ENCODE assay signal across 10 cellular contexts in genomic region chr10:93498196-93498595, GRCh38. TPM values are rescaled to one million over a fixed set of nuclear protein-coding genes. Genes with fewer than 3 reads are reported as not detected.
DNase-seq lines count a peak whose midpoint lies in the region; ATAC-seq, FAIRE-seq and TF ChIP-seq lines count a peak whose summit lies in the region.
"Had no signal": no experiment of that assay in that cellular context is flagged by ENCODE, and none has a peak within 500 bp of the region (broad histone marks: within the 10 kb centered on the region; RNA-seq: fewer than 3 reads in every experiment).

No MANE protein-coding gene starts in this region.

- TF ChIP-seq CTCF in PC-9 (conservative IDR thresholded peaks at IDR 0.05) (no peak), endothelial cell of umbilical vein (IDR thresholded peaks at IDR 0.05; ENCODE audit: extremely low read depth in 1 of 2, insufficient read depth in 1 of 2, low read depth in 1 of 2, low read length in 2 of 2) (no peak), prostate gland (IDR thresholded peaks at IDR 0.05) (no peak)

- TF ChIP-seq POLR2A in endothelial cell of umbilical vein (IDR thresholded peaks at IDR 0.05; ENCODE audit: low read depth, low read length) (no peak), prostate gland (IDR thresholded peaks at IDR 0.05) (no peak)

- in situ Hi-C loops in ACHN (cut with HindIII; ENCODE audit: low pct_ligation_motif_present, low pct_unique_long_range_greater_than_20kb, low sequenced_read_pairs): no loop called here

- H3K79me2 ChIP-seq in PC-9 (ENCODE audit: low read depth) (0 out of 2 replicates have a peak, but pooled peaks cover 5% of the 10 kb centered on the region), endothelial cell of umbilical vein (ENCODE audit: control insufficient read depth, insufficient read depth, low read length) (peaks cover 57% of the 10 kb centered on the region)

- BruUV-seq in PC-9 (replicated peaks; lab: Mats Ljungman, UMichigan): no TSS peak
- no TSS peak for BruUV-seq in endothelial cell of umbilical vein (replicated peaks; lab: Mats Ljungman, UMichigan)

- no peaks in the 10 kb centered on the region for H3K9me1 ChIP-seq in endothelial cell of umbilical vein (replicated peaks; ENCODE audit: control insufficient read depth, extremely low read depth, insufficient read depth, low read length)

- intact Hi-C loops in PC-9 (cut with micrococcal nuclease; ENCODE audit: unreplicated experiment) (loop anchor here (5.0 kb wide), 1 partner anchor 121 kb away; no protein-coding TSS in a partner anchor), endothelial cell of umbilical vein (cut with micrococcal nuclease) (no loop called here), prostate gland (cut with DNase I) (no loop called here)

- 66% methylated on average over 5 of the region's 5 CpGs for WGBS in prostate gland

- CTCF ChIA-PET in PC-9 (lab: Charles Lee): no interaction called here
- CTCF ChIA-PET in endothelial cell of umbilical vein (lab: Charles Lee): no interaction called here

- H2AFZ ChIP-seq in PC-9 (no peak overlapping the region), endothelial cell of umbilical vein (ENCODE audit: low read depth, low read length) (peak overlapping the region; percentile 50)

- H3K4me1 ChIP-seq in PC-9 (replicated peaks; ENCODE audit: insufficient read depth) (no peaks in the 10 kb centered on the region), endothelial cell of umbilical vein (ENCODE audit: control insufficient read depth, extremely low read depth, insufficient read depth, low read length) (peaks cover 21% of the 10 kb centered on the region), prostate gland (replicated peaks) (peaks cover 3% of the 10 kb centered on the region)

- H3K36me3 ChIP-seq in PC-9 (ENCODE audit: low read depth) (no peaks in the 10 kb centered on the region), endothelial cell of umbilical vein (ENCODE audit: control insufficient read depth in 2 of 2, extremely low read depth in 1 of 2, insufficient read depth in 2 of 2, low read length in 2 of 2) (peaks cover 0 to 6% of the 10 kb centered on the region in 2 experiments), prostate gland (no peaks in the 10 kb centered on the region)

- H3K4me1 Mint-ChIP-seq in stimulated activated naive CD8-positive, alpha-beta T cell treated with anti-CD3 and anti-CD28 coated beads, Interleukin-15, Interleukin-2, amounts not matched to agents 100 ng/mL and 50 ng/mL, for 24 hours (ENCODE audit: low read depth): peaks cover 33% of the 10 kb centered on the region

- H3K4me3 ChIP-seq in PC-9 (no peak overlapping the region), endothelial cell of umbilical vein (replicated peaks in 1 of 3; ENCODE audit: insufficient read depth in 1 of 3, low read depth in 1 of 3, low read length in 3 of 3) (peak overlapping the region in 1 of 3 experiments; percentile 44), prostate gland (no peak overlapping the region)

- H3K9ac ChIP-seq in endothelial cell of umbilical vein (replicated peaks; ENCODE audit: extremely low read depth, insufficient read depth, low read length): no peak overlapping the region

- no peak for ATAC-seq in stimulated activated naive CD8-positive, alpha-beta T cell treated with anti-CD3 and anti-CD28 coated beads, Interleukin-15, Interleukin-2, amounts not matched to agents 100 U/mL and 50 U/mL, for 24 hours

- H3K36me3 Mint-ChIP-seq in stimulated activated naive CD8-positive, alpha-beta T cell treated with anti-CD3 and anti-CD28 coated beads, Interleukin-15, Interleukin-2, amounts not matched to agents 100 ng/mL and 50 ng/mL, for 24 hours (ENCODE audit: low read depth): peaks cover 38% of the 10 kb centered on the region

- H3K9me2 ChIP-seq in PC-9 (ENCODE audit: insufficient read depth): no peaks in the 10 kb centered on the region

- H4K20me1 ChIP-seq in PC-9 (ENCODE audit: insufficient read depth) (no peaks in the 10 kb centered on the region), endothelial cell of umbilical vein (replicated peaks; ENCODE audit: control insufficient read depth, extremely low read depth, insufficient read depth, low read length) (no peaks in the 10 kb centered on the region)

- H3K4me2 ChIP-seq in PC-9 (peak overlapping the region; percentile 28; the same call in 1 of the 2 replicates), endothelial cell of umbilical vein (ENCODE audit: insufficient read depth, low read length) (peak overlapping the region; percentile 89)

- DNase-seq in stimulated activated naive CD8-positive, alpha-beta T cell treated with anti-CD3 and anti-CD28 coated beads, Interleukin-15, Interleukin-2, amounts not matched to agents 100 U/mL and 50 U/mL, for 24 hours: no peak
- DNase-seq in PC-9: no peak
- DNase-seq in endothelial cell of umbilical vein (ENCODE audit: low read depth, low spot score): peak; percentile 18
- no peak for DNase-seq in prostate gland (ENCODE audit: low spot score)
- no peak for DNase-seq in NCI-H510A (lab: John Stamatoyannopoulos, UW)
- no peak for DNase-seq in ACHN
- no peak for DNase-seq in DMS79 treated with DMSO at 0.1 percent for 48 hours (lab: John Stamatoyannopoulos, UW)
- DNase-seq: NCI-H1092 treated with DMSO at 0.1 percent for 48 hours, WERI-Rb-1 had no signal

- FAIRE-seq in endothelial cell of umbilical vein (lab: Jason Lieb, UNC): no peak

- H3K9me3 Mint-ChIP-seq in stimulated activated naive CD8-positive, alpha-beta T cell treated with anti-CD3 and anti-CD28 coated beads, Interleukin-15, Interleukin-2, amounts not matched to agents 100 ng/mL and 50 ng/mL, for 24 hours: no peaks in the 10 kb centered on the region

- H3K27ac ChIP-seq in PC-9: no peak overlapping the region
- no peak overlapping the region for H3K27ac ChIP-seq in endothelial cell of umbilical vein (ENCODE audit: insufficient read depth, low read depth, low read length)
- no peak overlapping the region for H3K27ac ChIP-seq in prostate gland
- H3K27ac ChIP-seq: WERI-Rb-1 had no signal

- dilution Hi-C loops in endothelial cell of umbilical vein (cut with MboI; ENCODE audit: extremely low pct_ligation_motif_present, low sequenced_read_pairs): no loop called here

- no peaks in the 10 kb centered on the region for H3F3A ChIP-seq in PC-9 (ENCODE audit: insufficient read depth, low read depth)

- peak overlapping the region; percentile 33 for H3K27ac Mint-ChIP-seq in stimulated activated naive CD8-positive, alpha-beta T cell treated with anti-CD3 and anti-CD28 coated beads, Interleukin-15, Interleukin-2, amounts not matched to agents 100 ng/mL and 50 ng/mL, for 24 hours

- no peaks in the 10 kb centered on the region for H3K27me3 ChIP-seq in PC-9 (ENCODE audit: insufficient read depth, low read depth)
- H3K27me3 ChIP-seq in endothelial cell of umbilical vein (ENCODE audit: control insufficient read depth in 2 of 2, insufficient read depth in 2 of 2, low read length in 2 of 2): no peaks in the 10 kb centered on the region
- no peaks in the 10 kb centered on the region for H3K27me3 ChIP-seq in prostate gland (replicated peaks; ENCODE audit: insufficient read depth)

- POLR2A ChIA-PET in PC-9 (lab: Charles Lee; ENCODE audit: unreplicated experiment): no interaction called here
- POLR2A ChIA-PET in endothelial cell of umbilical vein (lab: Charles Lee): no interaction called here

- no peaks in the 10 kb centered on the region for H3K9me3 ChIP-seq in PC-9 (ENCODE audit: insufficient read depth, low read depth)
- H3K9me3 ChIP-seq in endothelial cell of umbilical vein (replicated peaks; ENCODE audit: control insufficient read depth, insufficient read depth, low read length): no peaks in the 10 kb centered on the region
- no peaks in the 10 kb centered on the region for H3K9me3 ChIP-seq in prostate gland

- H3K4me3 Mint-ChIP-seq in stimulated activated naive CD8-positive, alpha-beta T cell treated with anti-CD3 and anti-CD28 coated beads, Interleukin-15, Interleukin-2, amounts not matched to agents 100 ng/mL and 50 ng/mL, for 24 hours: peak overlapping the region; percentile 90

- peaks cover 8% of the 10 kb centered on the region for H3K27me3 Mint-ChIP-seq in stimulated activated naive CD8-positive, alpha-beta T cell treated with anti-CD3 and anti-CD28 coated beads, Interleukin-15, Interleukin-2, amounts not matched to agents 100 ng/mL and 50 ng/mL, for 24 hours

TF ChIP-seq in endothelial cell of umbilical vein, 7 proteins besides CTCF, POLR2A, EP300 and RAD21 (continues in another document):
- TF ChIP-seq EZH2 (IDR thresholded peaks at IDR 0.05; ENCODE audit: borderline replicate concordance, low read depth, low read length, severe bottlenecking) (no peak), GATA2 (IDR thresholded peaks at IDR 0.05; ENCODE audit: insufficient read depth, insufficient read length, low read depth, low read length) (no peak), FOS (IDR thresholded peaks at IDR 0.05; ENCODE audit: borderline replicate concordance, insufficient read depth, low read length) (no peak), MYC (IDR thresholded peaks at IDR 0.05; ENCODE audit: low read depth, low read length) (no peak), POLR2AphosphoS5 (IDR thresholded peaks at IDR 0.05; ENCODE audit: insufficient read depth, low read depth, low read length) (no peak), MAX (IDR thresholded peaks at IDR 0.05; ENCODE audit: insufficient read depth, insufficient read length) (no peak)

RNA-seq across cellular contexts. Expression of gene CEP55, which starts 1.8 kb away (rescaled TPM):
- total RNA-seq in PC-9 (2021) (29.6 and 38.9 TPM in 2 replicates), endothelial cell of umbilical vein (58.9 and 63.0 TPM in 2 replicates), prostate gland (1 to 10 TPM in 1 of 2 donors, under 1 TPM in 1; 0.14 to 4.7 TPM)
- polyA plus RNA-seq in endothelial cell of umbilical vein: 13.8 and 17.4 TPM in 2 replicates
- polyA plus RNA-seq in endothelial cell of umbilical vein (2011; cell fraction: cytosol; rRNA removed): 32.1 and 33.5 TPM in 2 replicates
- polyA plus RNA-seq in endothelial cell of umbilical vein (2011; cell fraction: nucleus; rRNA removed): 17.7 and 25.4 TPM in 2 replicates
- 25.8 and 64.9 TPM in 2 replicates for polyA plus RNA-seq in endothelial cell of umbilical vein (2012)
- polyA minus RNA-seq in endothelial cell of umbilical vein: 11.5 and 13.4 TPM in 2 replicates
- polyA minus RNA-seq in endothelial cell of umbilical vein (2011; cell fraction: cytosol; rRNA and poly(A)+ RNA removed): 25.9 TPM
- polyA minus RNA-seq in endothelial cell of umbilical vein (2011; cell fraction: nucleus; rRNA and poly(A)+ RNA removed): 7.3 and 12.3 TPM in 2 replicates

RNA-seq across cellular contexts. Expression of gene MYOF, which starts 16.1 kb away (rescaled TPM):
- total RNA-seq in PC-9 (2021) (255 and 274 TPM in 2 replicates), endothelial cell of umbilical vein (342 and 379 TPM in 2 replicates), prostate gland (10 to 100 TPM; 84.4 to 85.0 TPM)
- polyA plus RNA-seq in endothelial cell of umbilical vein: 66.6 and 98.4 TPM in 2 replicates
- 135 and 154 TPM in 2 replicates for polyA plus RNA-seq in endothelial cell of umbilical vein (2011; cell fraction: cytosol; rRNA removed)
- 255 and 311 TPM in 2 replicates for polyA plus RNA-seq in endothelial cell of umbilical vein (2011; cell fraction: nucleus; rRNA removed)
- polyA plus RNA-seq in endothelial cell of umbilical vein (2012): 238 and 280 TPM in 2 replicates
- 161 and 175 TPM in 2 replicates for polyA minus RNA-seq in endothelial cell of umbilical vein
- polyA minus RNA-seq in endothelial cell of umbilical vein (2011; cell fraction: cytosol; rRNA and poly(A)+ RNA removed): 34.8 TPM
- polyA minus RNA-seq in endothelial cell of umbilical vein (2011; cell fraction: nucleus; rRNA and poly(A)+ RNA removed): 214 and 240 TPM in 2 replicates
